Comparison of ENCODE assay signal across 22 cellular contexts in the genomic region with DNA sequence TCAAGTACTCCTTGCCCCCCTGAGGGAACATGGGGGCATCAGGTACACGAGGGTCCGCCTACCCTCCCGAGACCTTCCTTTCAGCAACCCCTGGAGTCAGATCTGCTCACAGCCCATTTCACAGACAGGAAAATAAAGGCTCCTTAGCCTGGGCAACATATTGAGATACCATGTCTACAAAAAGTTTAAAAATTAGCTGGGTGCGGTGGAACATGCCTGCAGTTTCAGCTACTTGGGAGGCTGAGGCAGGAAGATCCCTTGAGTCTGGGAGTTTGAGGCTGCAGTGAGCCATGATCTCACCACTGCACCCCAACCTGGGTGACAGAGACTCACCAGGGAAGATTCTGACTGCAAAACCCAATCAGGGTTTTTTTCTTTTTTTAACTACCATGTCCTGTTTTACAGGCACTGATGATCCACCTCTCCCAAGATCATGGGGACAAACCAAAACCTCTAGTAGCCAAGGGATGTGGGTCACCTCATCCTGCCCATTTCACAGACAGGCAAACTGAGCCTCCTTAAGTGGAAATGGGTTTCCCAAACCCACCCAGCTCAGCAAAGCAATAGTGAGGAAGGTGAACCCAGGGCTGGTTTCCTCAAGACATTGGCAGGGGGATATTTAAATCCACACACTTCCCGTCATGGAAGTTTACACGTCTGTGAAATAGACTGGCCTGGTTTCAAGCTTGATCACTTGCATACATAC. TPM values are rescaled to one million over a fixed set of nuclear protein-coding genes. Genes with fewer than 3 reads are reported as not detected.
DNase-seq lines count a peak whose midpoint lies in the region; ATAC-seq, FAIRE-seq and TF ChIP-seq lines count a peak whose summit lies in the region.
"Had no signal": no experiment of that assay in that cellular context is flagged by ENCODE, and none has a peak within 500 bp of the region (broad histone marks: within the 10 kb centered on the region; RNA-seq: fewer than 3 reads in every experiment).

No MANE protein-coding gene starts in this region.

- no peak overlapping the region for H3K56ac ChIP-seq in H1 (replicated peaks; ENCODE audit: insufficient read length, low read depth, low read length)

- no peaks in the 10 kb centered on the region for H3K23me2 ChIP-seq in H1 (ENCODE audit: low read depth, low read length)

- DNase-seq in Caco-2 = no peak
- DNase-seq in H1 (ENCODE audit: low read depth in 1 of 2, low spot score in 2 of 2) = no peak
- no peak for DNase-seq in HT-29 (ENCODE audit: low spot score)
- DNase-seq: AML-193; C1 segment of cervical spinal cord; Calu3; CD8-positive, alpha-beta T cell; DMS153; GF-D8; GOT3; KBM-7; MM.1S; NCI-H1048; NCI-H1417 treated with DMSO at 0.1 percent for 48 hours; NCI-H187; NCI-H446; NCI-H526; OCI-M1; Right ventricle myocardium superior had no signal

- no peak overlapping the region for H4K5ac ChIP-seq in H1 (ENCODE audit: insufficient read length, low read depth, low read length)

- H3K18ac ChIP-seq in H1 (ENCODE audit: extremely low read depth, low read length) = no peak overlapping the region

- peaks cover 79% of the 10 kb centered on the region for H3K36me3 Mint-ChIP-seq in Caco-2 (ENCODE audit: insufficient read depth, unreplicated experiment)
- H3K36me3 Mint-ChIP-seq: CD8-positive, alpha-beta T cell had no signal

- H3K4me1 Mint-ChIP-seq in Caco-2 (ENCODE audit: low read depth, unreplicated experiment) = peaks cover 13% of the 10 kb centered on the region

- H3K27me3 Mint-ChIP-seq in Caco-2 (ENCODE audit: insufficient read depth, unreplicated experiment) = no peaks in the 10 kb centered on the region

- H4K20me1 ChIP-seq in H1 (replicated peaks in 1 of 2; ENCODE audit: control insufficient read depth in 1 of 2, insufficient read depth in 2 of 2, low read length in 2 of 2) = peaks cover 3 to 4% of the 10 kb centered on the region in 2 experiments

- H2BK120ac ChIP-seq in H1 (replicated peaks; ENCODE audit: low read depth, low read length) = no peak overlapping the region

- no peaks in the 10 kb centered on the region for H3K9me3 Mint-ChIP-seq in Caco-2 (ENCODE audit: unreplicated experiment)
- H3K9me3 Mint-ChIP-seq: CD8-positive, alpha-beta T cell had no signal

- no peak overlapping the region for H3K4ac ChIP-seq in H1 (replicated peaks; ENCODE audit: insufficient read length, low read depth, low read length)

- no peak overlapping the region for H2AFZ ChIP-seq in H1 (ENCODE audit: low read length)

- H2BK12ac ChIP-seq in H1 (ENCODE audit: low read depth, low read length) = no peak overlapping the region

- H3K4me1 ChIP-seq in Caco-2 (peaks cover 12% of the 10 kb centered on the region), HEK293 (ENCODE audit: control insufficient read depth, insufficient read depth, low read length) (no peaks in the 10 kb centered on the region), H1 (replicated peaks in 1 of 4; ENCODE audit: control insufficient read depth in 3 of 4, insufficient read depth in 4 of 4, low read length in 3 of 4) (no peaks in the 10 kb centered on the region)

- intact Hi-C loops in Caco-2 (cut with micrococcal nuclease; ENCODE audit: unreplicated experiment) = no loop called here

- H3K9me3 ChIP-seq in Caco-2 = no peaks in the 10 kb centered on the region
- H3K9me3 ChIP-seq in HEK293 (ENCODE audit: control insufficient read depth, insufficient read depth, low read depth, low read length) = no peaks in the 10 kb centered on the region
- no peaks in the 10 kb centered on the region for H3K9me3 ChIP-seq in H1 (ENCODE audit: insufficient read depth in 2 of 2, low read depth in 1 of 2, low read length in 1 of 2)

- H3K4me3 ChIP-seq in Caco-2 (ENCODE audit: low read depth, low read length) (no peak overlapping the region), HEK293 (ENCODE audit: low read depth, low read length) (no peak overlapping the region), H1 (ENCODE audit: extremely low read depth in 1 of 4, insufficient read depth in 2 of 4, low read depth in 3 of 4, low read length in 4 of 4) (no peak overlapping the region)

- no peaks in the 10 kb centered on the region for H3K79me1 ChIP-seq in H1 (ENCODE audit: low read depth, low read length)

- H2AK5ac ChIP-seq in H1 (ENCODE audit: low read depth, low read length) = no peak overlapping the region

- TF ChIP-seq CTCF in Caco-2 (IDR thresholded peaks at IDR 0.05; ENCODE audit: insufficient read depth in 1 of 2, low read depth in 1 of 2, low read length in 1 of 2, severe bottlenecking in 1 of 2, unreplicated experiment in 1 of 2) = no peak
- no peak for TF ChIP-seq CTCF in HEK293 (tag by site-specific recombination; IDR thresholded peaks at IDR 0.05)
- TF ChIP-seq CTCF in H1 (IDR thresholded peaks at IDR 0.05; ENCODE audit: control extremely low read depth in 1 of 3, insufficient read depth in 1 of 3, low read depth in 1 of 3, low read length in 3 of 3) = no peak

- no peak overlapping the region for H3K14ac ChIP-seq in H1 (ENCODE audit: insufficient read length)

- no peaks in the 10 kb centered on the region; a peak in 1 of 4 replicates for H3K79me2 ChIP-seq in H1 (ENCODE audit: control insufficient read depth in 1 of 2, insufficient read depth in 2 of 2, low read length in 2 of 2)

- peak overlapping the region; percentile 29 for H3K4me3 Mint-ChIP-seq in Caco-2 (ENCODE audit: unreplicated experiment)
- H3K4me3 Mint-ChIP-seq: CD8-positive, alpha-beta T cell had no signal

- peak overlapping the region; percentile 36 for H3K27ac Mint-ChIP-seq in Caco-2 (ENCODE audit: unreplicated experiment)
- H3K27ac Mint-ChIP-seq: CD8-positive, alpha-beta T cell had no signal

- H3K36me3 ChIP-seq in Caco-2 (ENCODE audit: control insufficient read depth, insufficient read depth, low read length) (peaks cover 1% of the 10 kb centered on the region; the same call in 1 of the 2 replicates), HEK293 (ENCODE audit: control insufficient read depth in 2 of 2, insufficient read depth in 1 of 2, low read length in 2 of 2) (no peaks in the 10 kb centered on the region), H1 (ENCODE audit: control insufficient read depth in 2 of 4, insufficient read depth in 4 of 4, low read length in 3 of 4) (peaks cover 9 to 37% (median 28%) of the 10 kb centered on the region in 4 experiments)

- no peak overlapping the region for H4K91ac ChIP-seq in H1 (replicated peaks; ENCODE audit: insufficient read length, low read length)

- no peak overlapping the region for H2BK20ac ChIP-seq in H1 (ENCODE audit: low read length)

- no peak overlapping the region for H3K23ac ChIP-seq in H1 (ENCODE audit: insufficient read length)

- 88% methylated on average over 6 of the region's 6 CpGs; no CpG with 5 or more reads in 1 of the 2 experiments for WGBS in H1 (ENCODE audit: extremely low coverage in 1 of 2, insufficient coverage in 1 of 2, insufficient read length in 1 of 2, insufficient replicate concordance in 2 of 2, low coverage in 1 of 2, low lambda C conversion rate in 2 of 2, missing lambda C conversion rate in 1 of 2), 2 experiments

- TF ChIP-seq RAD21 in H1 (IDR thresholded peaks at IDR 0.05 in 1 of 2, conservative IDR thresholded peaks at IDR 0.05 in 1 of 2; ENCODE audit: low read depth in 2 of 2, low read length in 2 of 2) = no peak

- H3K27ac ChIP-seq in HEK293 (ENCODE audit: extremely low read depth, low read depth, low read length) (no peak overlapping the region), H1 (ENCODE audit: low read depth, low read length) (no peak overlapping the region)

- H2BK15ac ChIP-seq in H1 (ENCODE audit: low read length) = no peak overlapping the region

- POLR2A ChIA-PET in Caco-2 (lab: Charles Lee) (no interaction called here), HEK293 (lab: Yijun Ruan, JAX) (interaction anchor here (0.7 to 1.3 kb wide), 3 partner anchors 10 to 172 kb away, joined by 3 to 4 read pairs (median 3); a partner anchor contains a TSS), H1 (lab: Charles Lee; ENCODE audit: partially characterized antibody) (no interaction called here)

- no peak overlapping the region for H4K8ac ChIP-seq in H1 (ENCODE audit: extremely low read depth, insufficient read depth, low read length)

- no peak overlapping the region for H2BK5ac ChIP-seq in H1 (ENCODE audit: low read depth, low read length)

- no peak overlapping the region for H3K9ac ChIP-seq in H1 (replicated peaks in 1 of 4; ENCODE audit: extremely low read depth in 1 of 4, low read depth in 3 of 4, low read length in 3 of 4)

- no peak for TF ChIP-seq POLR2A in H1 (IDR thresholded peaks at IDR 0.05; ENCODE audit: control extremely low read depth in 1 of 2, low read depth in 2 of 2, low read length in 2 of 2)

- CTCF ChIA-PET in Caco-2 (lab: Charles Lee) (interaction anchor here (0.7 kb wide), 1 partner anchor 69 kb away, joined by 7 read pairs; no protein-coding TSS in a partner anchor), HEK293 (lab: Yijun Ruan, JAX) (interaction anchor here (1.1 to 1.4 kb wide), 2 partner anchors 91 to 125 kb away, joined by 3 to 6 read pairs; no protein-coding TSS in a partner anchor), H1 (lab: Charles Lee; ENCODE audit: partially characterized antibody) (interaction anchor here (1.1 to 1.5 kb wide), 2 partner anchors 72 to 325 kb away, joined by 3 read pairs; no protein-coding TSS in a partner anchor)

- no peak overlapping the region for H3K4me2 ChIP-seq in H1 (ENCODE audit: insufficient read depth in 1 of 2, low read depth in 2 of 2, low read length in 2 of 2)

- no peak for ATAC-seq in HG02798 (IDR thresholded peaks at IDR 0.05; ENCODE audit: poor library complexity, unreplicated experiment)
- ATAC-seq: CD8-positive, alpha-beta T cell; HCT116 had no signal

- TF ChIP-seq EP300 in H1 (IDR thresholded peaks at IDR 0.05; ENCODE audit: borderline replicate concordance in 1 of 2, low read depth in 2 of 2, low read length in 2 of 2) = no peak

- FAIRE-seq in H1 (lab: Jason Lieb, UNC) = no peak

- H3K27me3 ChIP-seq in Caco-2 (replicated peaks; ENCODE audit: control insufficient read depth, insufficient read depth, low read length) = no peaks in the 10 kb centered on the region
- H3K27me3 ChIP-seq in H1 (replicated peaks in 1 of 4; ENCODE audit: control insufficient read depth in 3 of 4, extremely low read depth in 1 of 4, insufficient read depth in 3 of 4, low read length in 3 of 4) = no peaks in the 10 kb centered on the region

- no TSS peak for BruUV-seq in Caco-2 (replicated peaks; lab: Mats Ljungman, UMichigan)

RNA-seq across cellular contexts. Expression of a gene that starts 6.4 kb away (rescaled TPM):
- total RNA-seq in Caco-2 (2022) = 5.0 and 5.8 TPM in 2 replicates
- total RNA-seq in H1 (2021; fragmentation: NEBNext Ultra II Directional; extraction: Animal tissue kit (Norgen Biotek cat#: 25700)) = 2.6 and 3.0 TPM in 2 replicates
- 4.0 and 4.2 TPM in 2 replicates for polyA plus RNA-seq in H1 (2011; rRNA removed)
- polyA plus RNA-seq in H1 (2011; cell fraction: cytosol; rRNA removed) = 4.6 TPM
- 2.4 TPM for polyA plus RNA-seq in H1 (2011; cell fraction: nucleus; rRNA removed)
- 2.8 to 4.1 TPM (median 2.9 TPM) in 4 replicates for polyA plus RNA-seq in H1 (2012, experiment 1 of 2)
- 2.1 TPM for polyA plus RNA-seq in H1 (2012, experiment 2 of 2)
- polyA plus RNA-seq in H1 (2013, experiment 1 of 2) = 1.4 TPM
- 1.3 TPM for polyA plus RNA-seq in H1 (2013, experiment 2 of 2)
- 0.91 and 0.93 TPM in 2 replicates for polyA minus RNA-seq in H1 (2011; rRNA and poly(A)+ RNA removed)
- polyA minus RNA-seq in H1 (2011; cell fraction: cytosol; rRNA and poly(A)+ RNA removed) = 1.8 TPM
- polyA minus RNA-seq in H1 (2011; cell fraction: nucleus; rRNA and poly(A)+ RNA removed) = 1.1 TPM
- 21.1 and 23.0 TPM in 2 replicates for total RNA-seq in HT-29 (2014; rRNA removed; shearing (Covaris generic))

RNA-seq across cellular contexts. Expression of a gene that starts 9.4 kb away (rescaled TPM):
- 27.0 and 27.5 TPM in 2 replicates for total RNA-seq in Caco-2 (2022)
- total RNA-seq in H1 (2021; fragmentation: NEBNext Ultra II Directional; extraction: Animal tissue kit (Norgen Biotek cat#: 25700)) = 45.2 and 50.1 TPM in 2 replicates
- 14.2 and 19.4 TPM in 2 replicates for polyA plus RNA-seq in H1 (2011; rRNA removed)
- polyA plus RNA-seq in H1 (2011; cell fraction: cytosol; rRNA removed) = 33.2 TPM
- 150 TPM for polyA plus RNA-seq in H1 (2011; cell fraction: nucleus; rRNA removed)
- 44.9 to 63.2 TPM (median 53.9 TPM) in 4 replicates for polyA plus RNA-seq in H1 (2012, experiment 1 of 2)
- 23.4 TPM for polyA plus RNA-seq in H1 (2012, experiment 2 of 2)
- polyA plus RNA-seq in H1 (2013, experiment 1 of 2) = 28.4 TPM
- 25.8 TPM for polyA plus RNA-seq in H1 (2013, experiment 2 of 2)
- 7.6 and 14.2 TPM in 2 replicates for polyA minus RNA-seq in H1 (2011; rRNA and poly(A)+ RNA removed)
- polyA minus RNA-seq in H1 (2011; cell fraction: cytosol; rRNA and poly(A)+ RNA removed) = 31.2 TPM
- 36.1 TPM for polyA minus RNA-seq in H1 (2011; cell fraction: nucleus; rRNA and poly(A)+ RNA removed)
- 38.3 and 68.1 TPM in 2 replicates for total RNA-seq in HT-29 (2014; rRNA removed; shearing (Covaris generic))

RNA-seq across cellular contexts. Expression of a gene that starts 11.9 kb away (rescaled TPM):
- total RNA-seq in Caco-2 (2022) = 191 and 196 TPM in 2 replicates
- total RNA-seq in H1 (2021; fragmentation: NEBNext Ultra II Directional; extraction: Animal tissue kit (Norgen Biotek cat#: 25700)) = 140 and 141 TPM in 2 replicates
- 161 and 205 TPM in 2 replicates for polyA plus RNA-seq in H1 (2011; rRNA removed)
- 177 TPM for polyA plus RNA-seq in H1 (2011; cell fraction: cytosol; rRNA removed)
- polyA plus RNA-seq in H1 (2011; cell fraction: nucleus; rRNA removed) = 187 TPM
- 84.6 to 161 TPM (median 155 TPM) in 4 replicates for polyA plus RNA-seq in H1 (2012, experiment 1 of 2)
- polyA plus RNA-seq in H1 (2012, experiment 2 of 2) = 267 TPM
- polyA plus RNA-seq in H1 (2013, experiment 1 of 2) = 62.8 TPM
- polyA plus RNA-seq in H1 (2013, experiment 2 of 2) = 59.0 TPM
- polyA minus RNA-seq in H1 (2011; rRNA and poly(A)+ RNA removed) = 247 and 253 TPM in 2 replicates
- 115 TPM for polyA minus RNA-seq in H1 (2011; cell fraction: cytosol; rRNA and poly(A)+ RNA removed)
- 78.3 TPM for polyA minus RNA-seq in H1 (2011; cell fraction: nucleus; rRNA and poly(A)+ RNA removed)
- total RNA-seq in HT-29 (2014; rRNA removed; shearing (Covaris generic)) = 154 and 159 TPM in 2 replicates
- total RNA-seq: CD8-positive, alpha-beta T cell; Right ventricle myocardium superior had no signal

RNA-seq across cellular contexts. Expression of a gene that starts 31.5 kb away (rescaled TPM):
- 34.3 and 34.6 TPM in 2 replicates for total RNA-seq in Caco-2 (2022)
- total RNA-seq in H1 (2021; fragmentation: NEBNext Ultra II Directional; extraction: Animal tissue kit (Norgen Biotek cat#: 25700)) = 43.7 and 51.4 TPM in 2 replicates
- polyA plus RNA-seq in H1 (2011; rRNA removed) = 39.6 and 68.7 TPM in 2 replicates
- 38.0 TPM for polyA plus RNA-seq in H1 (2011; cell fraction: cytosol; rRNA removed)
- 60.1 TPM for polyA plus RNA-seq in H1 (2011; cell fraction: nucleus; rRNA removed)
- 43.5 to 57.9 TPM (median 44.9 TPM) in 4 replicates for polyA plus RNA-seq in H1 (2012, experiment 1 of 2)
- 64.1 TPM for polyA plus RNA-seq in H1 (2012, experiment 2 of 2)
- polyA plus RNA-seq in H1 (2013, experiment 1 of 2) = 33.0 TPM
- polyA plus RNA-seq in H1 (2013, experiment 2 of 2) = 29.6 TPM
- 19.1 and 31.9 TPM in 2 replicates for polyA minus RNA-seq in H1 (2011; rRNA and poly(A)+ RNA removed)
- polyA minus RNA-seq in H1 (2011; cell fraction: cytosol; rRNA and poly(A)+ RNA removed) = 38.1 TPM
- 26.4 TPM for polyA minus RNA-seq in H1 (2011; cell fraction: nucleus; rRNA and poly(A)+ RNA removed)
- 36.0 and 36.8 TPM in 2 replicates for total RNA-seq in HT-29 (2014; rRNA removed; shearing (Covaris generic))

RNA-seq across cellular contexts. Expression of a gene that starts 50.2 kb away (rescaled TPM):
- total RNA-seq in Caco-2 (2022) = 119 and 120 TPM in 2 replicates
- total RNA-seq in H1 (2021; fragmentation: NEBNext Ultra II Directional; extraction: Animal tissue kit (Norgen Biotek cat#: 25700)) = 118 and 120 TPM in 2 replicates
- 105 and 113 TPM in 2 replicates for polyA plus RNA-seq in H1 (2011; rRNA removed)
- 80.7 TPM for polyA plus RNA-seq in H1 (2011; cell fraction: cytosol; rRNA removed)
- polyA plus RNA-seq in H1 (2011; cell fraction: nucleus; rRNA removed) = 208 TPM
- 91.8 to 115 TPM (median 97.4 TPM) in 4 replicates for polyA plus RNA-seq in H1 (2012, experiment 1 of 2)
- polyA plus RNA-seq in H1 (2012, experiment 2 of 2) = 122 TPM
- polyA plus RNA-seq in H1 (2013, experiment 1 of 2) = 119 TPM
- 115 TPM for polyA plus RNA-seq in H1 (2013, experiment 2 of 2)
- polyA minus RNA-seq in H1 (2011; rRNA and poly(A)+ RNA removed) = 110 and 111 TPM in 2 replicates
- 60.9 TPM for polyA minus RNA-seq in H1 (2011; cell fraction: cytosol; rRNA and poly(A)+ RNA removed)
- polyA minus RNA-seq in H1 (2011; cell fraction: nucleus; rRNA and poly(A)+ RNA removed) = 63.2 TPM
- 48.5 and 80.6 TPM in 2 replicates for total RNA-seq in HT-29 (2014; rRNA removed; shearing (Covaris generic))
